ENCODE assay signal across 14 cellular contexts in the genomic region with DNA sequence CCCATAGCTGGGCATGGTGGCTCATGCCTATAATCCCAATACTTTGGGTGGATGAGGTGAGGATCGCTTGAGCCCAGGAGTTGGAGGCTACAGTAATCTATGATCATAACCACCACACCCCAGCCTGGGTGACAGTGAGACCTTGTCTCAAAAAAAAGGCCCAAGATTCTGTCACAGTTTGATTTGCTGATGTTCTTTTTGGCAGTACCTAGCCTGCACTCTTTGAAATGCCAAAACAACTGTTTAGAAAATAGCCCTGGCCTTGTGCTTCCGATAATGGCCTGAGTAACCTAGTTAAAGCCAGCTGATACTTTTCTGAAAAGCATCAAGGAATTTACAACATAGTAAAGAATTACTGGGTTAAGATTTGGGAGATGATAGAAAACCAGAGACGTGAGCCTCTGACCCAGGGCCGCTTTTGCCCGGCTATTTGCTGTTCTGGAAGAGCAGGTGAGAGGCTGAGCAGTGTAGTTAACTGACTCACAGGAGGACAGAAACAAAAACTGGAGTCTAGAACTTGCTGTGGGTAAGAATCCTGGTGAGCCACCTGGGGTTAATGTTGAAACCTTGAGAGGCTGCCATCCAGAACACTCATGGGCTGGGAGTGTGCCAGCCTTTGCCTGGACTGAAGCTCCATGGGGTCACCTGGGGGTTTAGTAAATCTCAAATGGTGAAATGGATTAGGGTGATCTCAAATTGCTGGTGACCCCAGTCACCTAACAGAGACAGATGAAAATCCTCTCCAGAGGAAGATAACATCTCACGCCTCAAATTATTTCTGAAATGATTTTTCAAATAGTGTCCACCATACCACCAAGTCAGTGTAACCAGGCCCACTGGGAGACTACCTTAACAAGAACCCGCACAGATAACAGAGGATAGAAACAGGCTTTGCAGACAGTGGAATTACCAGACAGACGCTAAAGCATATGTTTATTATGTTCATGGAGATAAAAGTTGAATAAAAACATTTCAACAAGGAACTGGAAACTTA. TPM values are rescaled to one million over a fixed set of nuclear protein-coding genes. Genes with fewer than 3 reads are reported as not detected.
A peak's percentile ranks its signal among the peaks of the same experiment; 100 is the strongest.
DNase-seq lines count a peak whose midpoint lies in the region; ATAC-seq, FAIRE-seq and TF ChIP-seq lines count a peak whose summit lies in the region.
"Had no signal": no experiment of that assay in that cellular context is flagged by ENCODE, and none has a peak within 500 bp of the region (broad histone marks: within the 10 kb centered on the region; RNA-seq: fewer than 3 reads in every experiment).

No MANE protein-coding gene starts in this region.

- H3K36me3 ChIP-seq in mesendoderm (ENCODE audit: control insufficient read depth, insufficient read depth, low read length), result no peaks in the 10 kb centered on the region
- H3K36me3 ChIP-seq: BE2C, tibial artery had no signal

- peaks cover 59% of the 10 kb centered on the region for H3K4me1 Mint-ChIP-seq in central memory CD8-positive, alpha-beta T cell
- peaks cover 35 to 48% of the 10 kb centered on the region in 2 donors for H3K4me1 Mint-ChIP-seq in effector memory CD8-positive, alpha-beta T cell (ENCODE audit: low read depth in 2 of 2)

- no peak overlapping the region for H2BK5ac ChIP-seq in mesendoderm (ENCODE audit: low read length)

- no peaks in the 10 kb centered on the region for H3K9me3 Mint-ChIP-seq in central memory CD8-positive, alpha-beta T cell
- no peaks in the 10 kb centered on the region for H3K9me3 Mint-ChIP-seq in effector memory CD8-positive, alpha-beta T cell

- H3K4me3 Mint-ChIP-seq in central memory CD8-positive, alpha-beta T cell, result no peak overlapping the region
- no peak overlapping the region for H3K4me3 Mint-ChIP-seq in effector memory CD8-positive, alpha-beta T cell

- H3K79me1 ChIP-seq in mesendoderm (ENCODE audit: low read length), result no peaks in the 10 kb centered on the region

- H3K9ac ChIP-seq in mesendoderm (ENCODE audit: low read length), result no peak overlapping the region

- ATAC-seq in central memory CD8-positive, alpha-beta T cell (replicated peaks; ENCODE audit: extremely low read depth, poor library complexity, severe bottlenecking), result no peak
- ATAC-seq in effector memory CD8-positive, alpha-beta T cell (replicated peaks), result no peak

- H3K4me3 ChIP-seq in mesendoderm (ENCODE audit: low read length), result no peak overlapping the region
- H3K4me3 ChIP-seq: tibial artery had no signal

- no peak for TF ChIP-seq CTCF in D721Med (IDR thresholded peaks at IDR 0.05; ENCODE audit: insufficient read depth, missing control alignments)

- no peak overlapping the region for H2AK5ac ChIP-seq in mesendoderm (ENCODE audit: low read length)

- H3K27ac Mint-ChIP-seq in central memory CD8-positive, alpha-beta T cell (ENCODE audit: low read depth), result peak overlapping the region; percentile 35
- H3K27ac Mint-ChIP-seq in effector memory CD8-positive, alpha-beta T cell, result peak overlapping the region in 1 of 2 donors; percentile 27

- no peak overlapping the region for H4K8ac ChIP-seq in mesendoderm (ENCODE audit: low read depth, low read length)

- H2BK120ac ChIP-seq in mesendoderm (ENCODE audit: low read depth, low read length), result no peak overlapping the region

- H3K4me2 ChIP-seq in mesendoderm (ENCODE audit: low read length), result no peak overlapping the region

- FAIRE-seq in D721Med (lab: Jason Lieb, UNC), result no peak
- FAIRE-seq: TTC549 had no signal

- peak overlapping the region; percentile 14 for H3K27ac ChIP-seq in mesendoderm (ENCODE audit: low read depth, low read length)
- H3K27ac ChIP-seq: tibial artery had no signal

- WGBS in mesendoderm (ENCODE audit: extremely low coverage, insufficient coverage, low lambda C conversion rate), result no CpG with 5 or more reads among the region's 8 CpGs

- no peaks in the 10 kb centered on the region for H3K36me3 Mint-ChIP-seq in central memory CD8-positive, alpha-beta T cell (ENCODE audit: insufficient read depth)
- peaks cover 6% of the 10 kb centered on the region for H3K36me3 Mint-ChIP-seq in effector memory CD8-positive, alpha-beta T cell (ENCODE audit: insufficient read depth)

- H3K27me3 ChIP-seq in mesendoderm (ENCODE audit: insufficient read depth, low read length, poor library complexity), result no peaks in the 10 kb centered on the region
- H3K27me3 ChIP-seq: BE2C, tibial artery had no signal

- in situ Hi-C loops in ACHN (cut with HindIII; ENCODE audit: low pct_ligation_motif_present, low pct_unique_long_range_greater_than_20kb, low sequenced_read_pairs), result no loop called here

- peak overlapping the region; percentile 25 for H2BK15ac ChIP-seq in mesendoderm (replicated peaks; ENCODE audit: low read depth)

- DNase-seq in ACHN, result peak; percentile 33
- peak; percentile 31 for DNase-seq in LoVo (ENCODE audit: low spot score)
- no peak for DNase-seq in central memory CD8-positive, alpha-beta T cell (ENCODE audit: low spot score in 2 of 2)
- DNase-seq in mesendoderm, result no peak
- no peak for DNase-seq in NCI-H446 treated with DMSO at 0.1 percent for 48 hours (lab: John Stamatoyannopoulos, UW)
- DNase-seq in effector memory CD8-positive, alpha-beta T cell, result no peak
- DNase-seq in D721Med (ENCODE audit: insufficient read length, low spot score), result no peak
- no peak for DNase-seq in activated CD4-positive, alpha-beta T cell treated with anti-CD3 and anti-CD28 coated beads, Interleukin-2, amount 50 U/mL, for 48 hours
- DNase-seq: activated naive CD4-positive, alpha-beta T cell; DMS153; SIG-M5; tibial artery had no signal

- no peaks in the 10 kb centered on the region for H3K27me3 Mint-ChIP-seq in central memory CD8-positive, alpha-beta T cell
- H3K27me3 Mint-ChIP-seq in effector memory CD8-positive, alpha-beta T cell, result no peaks in the 10 kb centered on the region

- no peak overlapping the region for H3K56ac ChIP-seq in mesendoderm (ENCODE audit: low read length)

- peak overlapping the region; percentile 24 for H3K4ac ChIP-seq in mesendoderm (ENCODE audit: low read depth, low read length)

- H3K79me2 ChIP-seq in mesendoderm (ENCODE audit: control insufficient read depth, insufficient read depth, low read length), result no peaks in the 10 kb centered on the region

- peak overlapping the region; percentile 76 for H3K18ac ChIP-seq in mesendoderm (ENCODE audit: low read length)

- H3K4me1 ChIP-seq in mesendoderm (ENCODE audit: control insufficient read depth, low read depth, low read length), result peaks cover 14% of the 10 kb centered on the region

- H4K5ac ChIP-seq in mesendoderm (ENCODE audit: low read length), result no peak overlapping the region

- H3K23ac ChIP-seq in mesendoderm (ENCODE audit: low read length), result no peak overlapping the region

RNA-seq across cellular contexts. Expression of gene GALNT11, which starts 51.8 kb away (rescaled TPM):
- polyA plus RNA-seq in mesendoderm (2013, experiment 1 of 2), result 17.1 TPM
- 16.8 TPM for polyA plus RNA-seq in mesendoderm (2013, experiment 2 of 2)

Comparison
In these comparisons a context has a peak if more than half of its experiments do, and no peak if none do; other contexts are left out.
1. DNase-seq: peak in ACHN (single experiment) and LoVo (single experiment); none in central memory CD8-positive, alpha-beta T cell (0 of 2), mesendoderm (single experiment), NCI-H446 treated with DMSO at 0.1 percent for 48 hours (single experiment), effector memory CD8-positive, alpha-beta T cell (0 of 3), D721Med (single experiment) and activated CD4-positive, alpha-beta T cell treated with anti-CD3 and anti-CD28 coated beads, Interleukin-2, amount 50 U/mL, for 48 hours (0 of 2).